8 cellular contexts compared by ENCODE assay signal in genomic region chrX:154368630-154369452, GRCh38. TPM values are rescaled to one million over a fixed set of nuclear protein-coding genes. Genes with fewer than 3 reads are reported as not detected.
DNase-seq lines count a peak whose midpoint lies in the region; ATAC-seq and TF ChIP-seq lines count a peak whose summit lies in the region.

No MANE protein-coding gene starts in this region.

- peaks cover 25% of the 10 kb centered on the region for H3K27me3 Mint-ChIP-seq in GM23338 (ENCODE audit: insufficient read depth, low read depth, poor library complexity)
- no peaks in the 10 kb centered on the region for H3K27me3 Mint-ChIP-seq in natural killer cell (ENCODE audit: low read depth in 2 of 2)

- peak overlapping the region; percentile 80 for H3K27ac ChIP-seq in GM23338 (ENCODE audit: low read depth)

- peak; percentile 95 for DNase-seq in CD1c-positive myeloid dendritic cell (ENCODE audit: extremely low spot score)
- DNase-seq in GM23338 (ENCODE audit: low spot score) = peak; percentile 41
- DNase-seq in NCI-H748 treated with DMSO at 0.1 percent for 48 hours (lab: John Stamatoyannopoulos, UW) = peak; percentile 18
- DNase-seq in activated CD8-positive, alpha-beta memory T cell treated with anti-CD3 and anti-CD28 coated beads for 48 hours (ENCODE audit: low read depth in 2 of 3, low spot score in 2 of 3) = peak in 2 of 3 experiments; percentile 69 to 90
- DNase-seq in epidermal melanocyte (ENCODE audit: insufficient read length, low spot score) = peak; percentile 21
- DNase-seq in natural killer cell = peak; percentile 90
- DNase-seq in stimulated activated naive CD8-positive, alpha-beta T cell treated with anti-CD3 and anti-CD28 coated beads, Interleukin-15, Interleukin-2, amounts not matched to agents 100 U/mL and 50 U/mL, for 24 hours = peak; percentile 93

- H3K4me3 ChIP-seq in GM23338 = peak overlapping the region; percentile 84

- peak overlapping the region; percentile 78; the same call in 1 of the 2 replicates for H3K27ac Mint-ChIP-seq in GM23338
- H3K27ac Mint-ChIP-seq in natural killer cell = peak overlapping the region; percentile 95 to 97

- H3K36me3 ChIP-seq in GM23338 (ENCODE audit: insufficient read depth) = no peaks in the 10 kb centered on the region

- intact Hi-C loops in natural killer cell (cut with micrococcal nuclease) = loop anchor here (1.0 kb wide), 1 partner anchor 9 kb away; no protein-coding TSS in a partner anchor

- H3K4me1 Mint-ChIP-seq in GM23338 = peaks cover 6% of the 10 kb centered on the region; the same call in 1 of the 3 replicates
- peaks cover 19 to 39% of the 10 kb centered on the region in 2 donors for H3K4me1 Mint-ChIP-seq in natural killer cell

- H3K9me2 ChIP-seq in GM23338 (ENCODE audit: insufficient read depth) = no peaks in the 10 kb centered on the region

- H3K27me3 ChIP-seq in GM23338 (ENCODE audit: insufficient read depth) = no peaks in the 10 kb centered on the region

- ATAC-seq in GM23338 = peak; percentile 0; the same call in 2 of the 3 replicates
- peak; percentile 54 to 77 (median 71) for ATAC-seq in natural killer cell
- peak; percentile 64 for ATAC-seq in stimulated activated naive CD8-positive, alpha-beta T cell treated with anti-CD3 and anti-CD28 coated beads, Interleukin-15, Interleukin-2, amounts not matched to agents 100 U/mL and 50 U/mL, for 24 hours
- no peak for ATAC-seq in GM21717 (IDR thresholded peaks at IDR 0.05; ENCODE audit: unreplicated experiment)

- peak overlapping the region; percentile 81 for H3K4me2 ChIP-seq in GM23338

- TF ChIP-seq CTCF in GM23338 (conservative IDR thresholded peaks at IDR 0.05; ENCODE audit: low read depth in 2 of 2) = no peak
- no peak for TF ChIP-seq CTCF in natural killer cell (IDR thresholded peaks at IDR 0.05)

- peaks cover 49% of the 10 kb centered on the region for H3K79me2 ChIP-seq in GM23338 (replicated peaks; ENCODE audit: insufficient read depth)

- 0 out of 2 replicates have a peak, but pooled peaks cover 4% of the 10 kb centered on the region for H3K4me1 ChIP-seq in GM23338 (ENCODE audit: insufficient read depth)

- H3K36me3 Mint-ChIP-seq in GM23338 (ENCODE audit: low read depth) (peaks cover 56% of the 10 kb centered on the region), natural killer cell (no peaks in the 10 kb centered on the region)

- 0 out of 2 replicates have a peak, but pooled peaks cover 5% of the 10 kb centered on the region for H3F3A ChIP-seq in GM23338 (replicated peaks; ENCODE audit: low read depth)

- H3K9me3 Mint-ChIP-seq in GM23338 (peaks cover 5% of the 10 kb centered on the region; the same call in 2 of the 3 replicates), natural killer cell (no peaks in the 10 kb centered on the region)

- H3K4me3 Mint-ChIP-seq in GM23338 (peak overlapping the region; percentile 91), natural killer cell (peak overlapping the region; percentile 90)

- H4K20me1 ChIP-seq in GM23338 (replicated peaks; ENCODE audit: insufficient read depth) = peaks cover 6% of the 10 kb centered on the region

- no peak overlapping the region for H2AFZ ChIP-seq in GM23338

TF ChIP-seq in GM23338, 12 proteins besides CTCF, POLR2A, EP300 and RAD21 (continues in another document):
- TF ChIP-seq CREB1 (CRISPR knock-in tag; IDR thresholded peaks at IDR 0.05; ENCODE audit: low read depth) (no peak), ETS1 (IDR thresholded peaks at IDR 0.05) (no peak), STAT1 (IDR thresholded peaks at IDR 0.05; ENCODE audit: unreplicated experiment) (no peak), ZNF114 (CRISPR knock-in tag; IDR thresholded peaks at IDR 0.05) (no peak), ZNF331 (CRISPR knock-in tag; IDR thresholded peaks at IDR 0.05; ENCODE audit: low read depth) (no peak), JUNB (IDR thresholded peaks at IDR 0.05; ENCODE audit: unreplicated experiment) (no peak), POLR2AphosphoS5 (IDR thresholded peaks at IDR 0.05; ENCODE audit: low read depth) (no peak), EZH2phosphoT487 (IDR thresholded peaks at IDR 0.05; ENCODE audit: unreplicated experiment) (no peak), EZH2 (IDR thresholded peaks at IDR 0.05; ENCODE audit: low read depth, unreplicated experiment) (no peak)
- TF ChIP-seq, protein P1, sequence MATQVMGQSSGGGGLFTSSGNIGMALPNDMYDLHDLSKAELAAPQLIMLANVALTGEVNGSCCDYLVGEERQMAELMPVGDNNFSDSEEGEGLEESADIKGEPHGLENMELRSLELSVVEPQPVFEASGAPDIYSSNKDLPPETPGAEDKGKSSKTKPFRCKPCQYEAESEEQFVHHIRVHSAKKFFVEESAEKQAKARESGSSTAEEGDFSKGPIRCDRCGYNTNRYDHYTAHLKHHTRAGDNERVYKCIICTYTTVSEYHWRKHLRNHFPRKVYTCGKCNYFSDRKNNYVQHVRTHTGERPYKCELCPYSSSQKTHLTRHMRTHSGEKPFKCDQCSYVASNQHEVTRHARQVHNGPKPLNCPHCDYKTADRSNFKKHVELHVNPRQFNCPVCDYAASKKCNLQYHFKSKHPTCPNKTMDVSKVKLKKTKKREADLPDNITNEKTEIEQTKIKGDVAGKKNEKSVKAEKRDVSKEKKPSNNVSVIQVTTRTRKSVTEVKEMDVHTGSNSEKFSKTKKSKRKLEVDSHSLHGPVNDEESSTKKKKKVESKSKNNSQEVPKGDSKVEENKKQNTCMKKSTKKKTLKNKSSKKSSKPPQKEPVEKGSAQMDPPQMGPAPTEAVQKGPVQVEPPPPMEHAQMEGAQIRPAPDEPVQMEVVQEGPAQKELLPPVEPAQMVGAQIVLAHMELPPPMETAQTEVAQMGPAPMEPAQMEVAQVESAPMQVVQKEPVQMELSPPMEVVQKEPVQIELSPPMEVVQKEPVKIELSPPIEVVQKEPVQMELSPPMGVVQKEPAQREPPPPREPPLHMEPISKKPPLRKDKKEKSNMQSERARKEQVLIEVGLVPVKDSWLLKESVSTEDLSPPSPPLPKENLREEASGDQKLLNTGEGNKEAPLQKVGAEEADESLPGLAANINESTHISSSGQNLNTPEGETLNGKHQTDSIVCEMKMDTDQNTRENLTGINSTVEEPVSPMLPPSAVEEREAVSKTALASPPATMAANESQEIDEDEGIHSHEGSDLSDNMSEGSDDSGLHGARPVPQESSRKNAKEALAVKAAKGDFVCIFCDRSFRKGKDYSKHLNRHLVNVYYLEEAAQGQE (IDR thresholded peaks at IDR 0.05; ENCODE audit: unreplicated experiment) = no peak

RNA-seq across cellular contexts. Expression of gene FLNA, which starts 5.6 kb away (rescaled TPM):
- total RNA-seq in GM23338 (2014; rRNA removed; shearing (Covaris generic)) = 1,228 and 1,445 TPM in 2 replicates
- 579 and 629 TPM in 2 replicates for polyA plus RNA-seq in GM23338 (2016; fragmentation: Nextera tagmentation; extraction: Ambion mirVana)
- total RNA-seq in natural killer cell = 1,000 to 10,000 TPM; 2,872 to 3,483 (median 2,927) TPM

RNA-seq across cellular contexts. Expression of gene EMD, which starts 10.3 kb away (rescaled TPM):
- 76.0 and 78.6 TPM in 2 replicates for total RNA-seq in GM23338 (2014; rRNA removed; shearing (Covaris generic))
- polyA plus RNA-seq in GM23338 (2016; fragmentation: Nextera tagmentation; extraction: Ambion mirVana) = 74.2 and 78.3 TPM in 2 replicates
- total RNA-seq in natural killer cell = 100 to 1,000 TPM; 141 to 175 (median 152) TPM

RNA-seq across cellular contexts. Expression of gene RPL10, which starts 29.3 kb away (rescaled TPM):
- 3,338 and 4,929 TPM in 2 replicates for total RNA-seq in GM23338 (2014; rRNA removed; shearing (Covaris generic))
- 1,696 and 1,721 TPM in 2 replicates for polyA plus RNA-seq in GM23338 (2016; fragmentation: Nextera tagmentation; extraction: Ambion mirVana)
- total RNA-seq in natural killer cell = 1,000 to 10,000 TPM; 2,249 to 2,456 (median 2,324) TPM

RNA-seq across cellular contexts. Expression of gene DNASE1L1, which starts 40.2 kb away (rescaled TPM):
- total RNA-seq in GM23338 (2014; rRNA removed; shearing (Covaris generic)) = 16.0 and 16.1 TPM in 2 replicates
- 3.3 and 4.1 TPM in 2 replicates for polyA plus RNA-seq in GM23338 (2016; fragmentation: Nextera tagmentation; extraction: Ambion mirVana)
- 10 to 100 TPM; 16.7 to 19.6 (median 16.8) TPM for total RNA-seq in natural killer cell

RNA-seq across cellular contexts. Expression of gene TAFAZZIN, which starts 42.5 kb away (rescaled TPM):
- total RNA-seq in GM23338 (2014; rRNA removed; shearing (Covaris generic)) = 36.0 and 43.3 TPM in 2 replicates
- 24.1 and 26.1 TPM in 2 replicates for polyA plus RNA-seq in GM23338 (2016; fragmentation: Nextera tagmentation; extraction: Ambion mirVana)
- total RNA-seq in natural killer cell = 10 to 100 TPM; 67.3 to 87.2 (median 67.7) TPM

Comparison
In these comparisons a context has a peak if more than half of its experiments do, and no peak if none do; other contexts are left out.
1. DNase-seq: peak in every context shown above with its lines; median percentile 95 in CD1c-positive myeloid dendritic cell; 93 in stimulated activated naive CD8-positive, alpha-beta T cell treated with anti-CD3 and anti-CD28 coated beads, Interleukin-15, Interleukin-2, amounts not matched to agents 100 U/mL and 50 U/mL, for 24 hours; 90 in natural killer cell; 80 in activated CD8-positive, alpha-beta memory T cell treated with anti-CD3 and anti-CD28 coated beads for 48 hours; 41 in GM23338; 21 in epidermal melanocyte; 18 in NCI-H748 treated with DMSO at 0.1 percent for 48 hours.